8 cellular contexts compared by ENCODE assay signal in genomic region chr3:128343287-128344045, GRCh38.
DNase-seq lines count a peak whose midpoint lies in the region; ATAC-seq and TF ChIP-seq lines count a peak whose summit lies in the region.

No MANE protein-coding gene starts in this region.

- peak; percentile 85 for DNase-seq in Daoy (ENCODE audit: low read depth)
- peak; percentile 22 for DNase-seq in NCI-H1694 treated with DMSO at 0.1 percent for 48 hours (lab: John Stamatoyannopoulos, UW)
- DNase-seq in cardiac fibroblast (ENCODE audit: low read depth in 2 of 2) = peak; percentile 56 to 59
- peak; percentile 31 for DNase-seq in myocyte (ENCODE audit: low read depth)
- no peak for DNase-seq in stimulated activated CD4-positive, alpha-beta T cell treated with anti-CD3 and anti-CD28 coated beads, Interleukin-12 subunit alpha, Interleukin-12 subunit beta, amount 100 ng/mL, for 4 hours
- no peak for DNase-seq in suprapubic skin (ENCODE audit: low spot score in 2 of 2)
- DNase-seq in ovary = no peak

- peaks cover 18% of the 10 kb centered on the region for H3K36me3 ChIP-seq in suprapubic skin
- H3K36me3 ChIP-seq in ovary = no peaks in the 10 kb centered on the region

- no peaks in the 10 kb centered on the region for H3K9me3 Mint-ChIP-seq in stimulated activated memory B cell treated with anti-CD40 and anti-IgM and Interleukin-4, amounts not matched to agents 10 μg/mL and 1 μg/mL and 100 μg/mL, for 72 hours

- no peak overlapping the region for H3K27ac Mint-ChIP-seq in stimulated activated memory B cell treated with anti-CD40 and anti-IgM and Interleukin-4, amounts not matched to agents 10 μg/mL and 1 μg/mL and 100 μg/mL, for 72 hours

- ATAC-seq in stimulated activated memory B cell treated with anti-CD40 and anti-IgM and Interleukin-4, amounts not matched to agents 10 μg/mL and 1 μg/mL and 100 μg/mL, for 72 hours = no peak

- intact Hi-C loops in ovary (cut with DNase I) = no loop called here

- H3K4me1 Mint-ChIP-seq in stimulated activated memory B cell treated with anti-CD40 and anti-IgM and Interleukin-4, amounts not matched to agents 10 μg/mL and 1 μg/mL and 100 μg/mL, for 72 hours = peaks cover 17% of the 10 kb centered on the region

- peaks cover 32% of the 10 kb centered on the region for H3K36me3 Mint-ChIP-seq in stimulated activated memory B cell treated with anti-CD40 and anti-IgM and Interleukin-4, amounts not matched to agents 10 μg/mL and 1 μg/mL and 100 μg/mL, for 72 hours

- H3K4me3 ChIP-seq in cardiac fibroblast (replicated peaks in 1 of 2; ENCODE audit: low read depth in 2 of 2, low read length in 2 of 2) = no peak overlapping the region
- H3K4me3 ChIP-seq in suprapubic skin = no peak overlapping the region
- H3K4me3 ChIP-seq in ovary = no peak overlapping the region

- WGBS in suprapubic skin = 52% methylated on average over 6 of the region's 6 CpGs
- WGBS in ovary, 3 donors = 73 to 75% (median 74%) methylated on average over 6 of the region's 6 CpGs

- H3K4me1 ChIP-seq in suprapubic skin (peaks cover 4% of the 10 kb centered on the region), ovary (ENCODE audit: insufficient read depth) (no peaks in the 10 kb centered on the region)

- H3K27ac ChIP-seq in suprapubic skin = no peak overlapping the region
- no peak overlapping the region for H3K27ac ChIP-seq in ovary

- TF ChIP-seq POLR2A in suprapubic skin (IDR thresholded peaks at IDR 0.05) (no peak), ovary (IDR thresholded peaks at IDR 0.05) (no peak)

- H3K27me3 Mint-ChIP-seq in stimulated activated memory B cell treated with anti-CD40 and anti-IgM and Interleukin-4, amounts not matched to agents 10 μg/mL and 1 μg/mL and 100 μg/mL, for 72 hours = no peaks in the 10 kb centered on the region

- no peak overlapping the region for H3K4me3 Mint-ChIP-seq in stimulated activated memory B cell treated with anti-CD40 and anti-IgM and Interleukin-4, amounts not matched to agents 10 μg/mL and 1 μg/mL and 100 μg/mL, for 72 hours

- H3K27me3 ChIP-seq in suprapubic skin (no peaks in the 10 kb centered on the region), ovary (no peaks in the 10 kb centered on the region)

- TF ChIP-seq EP300 in suprapubic skin (IDR thresholded peaks at IDR 0.05) (no peak), ovary (IDR thresholded peaks at IDR 0.05) (no peak)

- H3K9me3 ChIP-seq in suprapubic skin (no peaks in the 10 kb centered on the region), ovary (no peaks in the 10 kb centered on the region)

- no peak for TF ChIP-seq CTCF in cardiac fibroblast (IDR thresholded peaks at IDR 0.05; ENCODE audit: low read depth, low read length)
- no peak for TF ChIP-seq CTCF in suprapubic skin (IDR thresholded peaks at IDR 0.05)
- TF ChIP-seq CTCF in ovary (IDR thresholded peaks at IDR 0.05) = no peak

Comparison
In these comparisons a context has a peak if more than half of its experiments do, and no peak if none do; other contexts are left out.
1. DNase-seq: peak in Daoy (single experiment), NCI-H1694 treated with DMSO at 0.1 percent for 48 hours (single experiment), cardiac fibroblast (2 of 2) and myocyte (single experiment); none in stimulated activated CD4-positive, alpha-beta T cell treated with anti-CD3 and anti-CD28 coated beads, Interleukin-12 subunit alpha, Interleukin-12 subunit beta, amount 100 ng/mL, for 4 hours (single experiment), suprapubic skin (0 of 2) and ovary (0 of 5).